In the genomic region with DNA sequence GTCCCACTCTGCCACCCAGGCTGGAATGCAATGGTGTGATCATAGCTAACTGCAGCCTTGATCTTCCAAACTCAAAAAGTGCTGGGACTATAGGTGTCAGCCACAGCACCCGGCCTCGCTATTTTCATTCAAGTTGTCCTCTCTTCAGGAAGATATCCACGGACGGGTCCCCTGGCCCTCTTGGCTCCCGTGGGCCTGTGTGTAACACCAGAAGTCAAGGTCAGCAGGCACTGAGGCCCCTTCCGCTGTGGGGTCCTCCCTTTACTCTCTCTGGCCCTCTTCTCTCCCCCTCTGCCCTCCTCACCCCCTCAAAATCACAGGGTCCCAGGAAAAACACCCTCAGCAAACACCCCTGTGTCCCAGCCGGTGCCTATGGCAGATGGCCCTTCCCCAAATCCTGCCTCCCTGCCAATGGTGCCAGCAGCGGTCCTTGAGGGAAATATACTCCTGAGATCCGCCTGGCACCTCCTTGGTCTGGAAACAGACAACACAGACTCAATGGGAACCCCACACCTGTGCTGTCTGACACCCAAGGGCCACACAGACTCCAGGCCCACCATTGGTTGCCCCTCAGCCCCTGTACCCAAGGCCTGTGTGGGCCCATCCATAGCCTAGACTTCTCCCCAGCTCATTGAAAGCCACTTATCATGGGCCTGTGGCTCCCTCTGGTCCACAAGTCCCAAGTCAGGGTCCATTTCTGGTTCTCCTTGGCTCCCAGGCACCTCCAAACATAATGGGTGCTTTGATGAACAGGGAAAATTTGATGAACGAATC, we compare ENCODE assay signal across 33 cellular contexts.
"Had no signal": no experiment of that assay in that cellular context is flagged by ENCODE, and none has a peak within 500 bp of the region (broad histone marks: within the 10 kb centered on the region; RNA-seq: fewer than 3 reads in every experiment).

No MANE protein-coding gene starts in this region.

- H3K27ac ChIP-seq: adrenal gland, cardiac muscle cell, esophagus muscularis mucosa, foreskin keratinocyte, heart left ventricle, lower lobe of right lung, neutrophil, ovary, skin epidermis, suprapubic skin, tibial artery, WERI-Rb-1 had no signal

- H3K9me3 Mint-ChIP-seq: activated naive CD4-positive, alpha-beta T cell treated with anti-CD3 and anti-CD28 coated beads for 36 hours; activated naive CD8-positive, alpha-beta T cell treated with anti-CD3 and anti-CD28 coated beads for 36 hours; activated T-helper 1 cell treated with anti-CD3 and anti-CD28 coated beads, Interleukin-12 subunit alpha, Interleukin-12 subunit beta, Interleukin-2, Interleukin-4 antibody, amounts not matched to agents 30 ng/mL and 10 ng/mL and 1 ng/mL, durations not matched to agents 14 hours and 24 hours and 36 hours; immature natural killer cell; nephron progenitor cell; stimulated activated naive B cell treated with anti-CD40 and anti-IgM and Interleukin-4, amounts not matched to agents 10 μg/mL and 1 μg/mL and 100 μg/mL, for 72 hours had no signal

- H3K9me3 ChIP-seq: adrenal gland, esophagus muscularis mucosa, lower lobe of right lung, neutrophil, ovary, suprapubic skin, tibial artery had no signal

- H3K27ac Mint-ChIP-seq: activated naive CD4-positive, alpha-beta T cell treated with anti-CD3 and anti-CD28 coated beads for 36 hours; activated naive CD8-positive, alpha-beta T cell treated with anti-CD3 and anti-CD28 coated beads for 36 hours; activated T-helper 1 cell treated with anti-CD3 and anti-CD28 coated beads, Interleukin-12 subunit alpha, Interleukin-12 subunit beta, Interleukin-2, Interleukin-4 antibody, amounts not matched to agents 30 ng/mL and 10 ng/mL and 1 ng/mL, durations not matched to agents 14 hours and 24 hours and 36 hours; immature natural killer cell; stimulated activated naive B cell treated with anti-CD40 and anti-IgM and Interleukin-4, amounts not matched to agents 10 μg/mL and 1 μg/mL and 100 μg/mL, for 72 hours; T-helper 17 cell had no signal

- DNase-seq: activated CD4-positive, alpha-beta T cell treated with anti-CD3 and anti-CD28 coated beads for 48 hours; activated CD4-positive, alpha-beta T cell treated with anti-CD3 and anti-CD28 coated beads, Interleukin-2, amount 50 U/mL, for 48 hours; activated CD8-positive, alpha-beta memory T cell treated with anti-CD3 and anti-CD28 coated beads for 24 hours; activated CD8-positive, alpha-beta memory T cell treated with anti-CD3 and anti-CD28 coated beads, Interleukin-2, amount 50 U/mL, for 4 hours; activated effector memory CD4-positive, alpha-beta T cell treated with anti-CD3 and anti-CD28 coated beads, Interleukin-2, amount 50 U/mL, for 16 hours; activated naive CD4-positive, alpha-beta T cell treated with anti-CD3 and anti-CD28 coated beads for 36 hours; activated naive CD8-positive, alpha-beta T cell treated with anti-CD3 and anti-CD28 coated beads for 36 hours; activated T-cell treated with anti-CD3 and anti-CD28 coated beads, Interleukin-2, amount 50 U/mL, for 1 hour; foreskin keratinocyte; heart left ventricle; hypothalamus; immature natural killer cell; lower lobe of right lung; mesendoderm; nephron progenitor cell; stimulated activated CD4-positive, alpha-beta T cell treated with anti-CD3 and anti-CD28 coated beads, Interleukin-4, amount 100 ng/mL, for 4 hours; stimulated activated naive B cell treated with anti-CD40 and anti-IgM and Interleukin-4, amounts not matched to agents 10 μg/mL and 1 μg/mL and 100 μg/mL, for 72 hours; T-helper 17 cell; T1000; WERI-Rb-1 had no signal

- ATAC-seq: activated CD4-positive, CD25-positive, alpha-beta regulatory T cell treated with anti-CD3 and anti-CD28 coated beads, Interleukin-2, amount 50 U/mL, for 24 hours; foreskin keratinocyte; heart left ventricle; lower lobe of right lung; sciatic nerve; stimulated activated naive B cell treated with anti-CD40 and anti-IgM and Interleukin-4, amounts not matched to agents 10 μg/mL and 1 μg/mL and 100 μg/mL, for 72 hours; T-helper 17 cell had no signal

- H3K4me1 ChIP-seq: foreskin keratinocyte, suprapubic skin had no signal

- H3K36me3 Mint-ChIP-seq: activated naive CD8-positive, alpha-beta T cell treated with anti-CD3 and anti-CD28 coated beads for 36 hours; immature natural killer cell; stimulated activated naive B cell treated with anti-CD40 and anti-IgM and Interleukin-4, amounts not matched to agents 10 μg/mL and 1 μg/mL and 100 μg/mL, for 72 hours had no signal

- H3K4me1 Mint-ChIP-seq: activated naive CD8-positive, alpha-beta T cell treated with anti-CD3 and anti-CD28 coated beads for 36 hours; immature natural killer cell; T-helper 17 cell had no signal

- H3K27me3 ChIP-seq: adrenal gland, cardiac muscle cell, esophagus muscularis mucosa, foreskin keratinocyte, heart left ventricle, neutrophil, ovary, suprapubic skin, tibial artery had no signal

- H3K4me3 Mint-ChIP-seq: activated naive CD4-positive, alpha-beta T cell treated with anti-CD3 and anti-CD28 coated beads for 36 hours; activated naive CD8-positive, alpha-beta T cell treated with anti-CD3 and anti-CD28 coated beads for 36 hours; activated T-helper 1 cell treated with anti-CD3 and anti-CD28 coated beads, Interleukin-12 subunit alpha, Interleukin-12 subunit beta, Interleukin-2, Interleukin-4 antibody, amounts not matched to agents 30 ng/mL and 10 ng/mL and 1 ng/mL, durations not matched to agents 14 hours and 24 hours and 36 hours; brain; immature natural killer cell; nephron progenitor cell; stimulated activated naive B cell treated with anti-CD40 and anti-IgM and Interleukin-4, amounts not matched to agents 10 μg/mL and 1 μg/mL and 100 μg/mL, for 72 hours; T-helper 17 cell had no signal

- H3K36me3 ChIP-seq: adrenal gland, cardiac muscle cell, neutrophil, ovary, WERI-Rb-1 had no signal

- H3K27me3 Mint-ChIP-seq: activated naive CD8-positive, alpha-beta T cell treated with anti-CD3 and anti-CD28 coated beads for 36 hours; progenitor cell of endocrine pancreas had no signal

- H3K4me3 ChIP-seq: adrenal gland, cardiac muscle cell, esophagus muscularis mucosa, heart left ventricle, lower lobe of right lung, ovary, skin epidermis, suprapubic skin, tibial artery had no signal
